In genomic region chr5:127192836-127193341, GRCh38 we compare ENCODE assay signal across 26 cellular contexts.
"Had no signal": no experiment of that assay in that cellular context is flagged by ENCODE, and none has a peak within 500 bp of the region (broad histone marks: within the 10 kb centered on the region; RNA-seq: fewer than 3 reads in every experiment).

No MANE protein-coding gene starts in this region.

- H2AFZ ChIP-seq: parathyroid adenoma had no signal

- H3K79me2 ChIP-seq: parathyroid adenoma had no signal

- DNase-seq: activated CD8-positive, alpha-beta memory T cell treated with anti-CD3 and anti-CD28 coated beads for 24 hours; activated CD8-positive, alpha-beta memory T cell treated with anti-CD3 and anti-CD28 coated beads, Interleukin-2, amount 50 U/mL, for 4 hours; activated T-cell treated with anti-CD3 and anti-CD28 coated beads, Interleukin-2, amount 50 U/mL, for 24 hours; colonic mucosa; esophagus squamous epithelium; heart right ventricle; left colon; midbrain; right cardiac atrium; stimulated activated CD4-positive, alpha-beta T cell treated with anti-CD3 and anti-CD28 coated beads, Interleukin-15, amount 100 ng/mL, for 24 hours; stimulated activated CD4-positive, alpha-beta T cell treated with anti-CD3 and anti-CD28 coated beads, Interleukin-2, amount 100 ng/mL, for 48 hours; stimulated activated CD8-positive, alpha-beta memory T cell treated with anti-CD3 and anti-CD28 coated beads, Interleukin-4, amount 100 ng/mL, for 48 hours; stimulated activated naive B cell treated with anti-CD40 and anti-IgM and Interleukin-4, amounts not matched to agents 10 μg/mL and 1 μg/mL and 100 μg/mL, for 72 hours; T1000; testis; trophoblast cell had no signal

- H3K27ac ChIP-seq: ascending aorta, colonic mucosa, esophagus squamous epithelium, heart right ventricle, parathyroid adenoma, skin epidermis, testis, vagina had no signal

- H3K9me3 ChIP-seq: ascending aorta, colonic mucosa, esophagus squamous epithelium, heart right ventricle, testis, vagina had no signal

- H3K36me3 Mint-ChIP-seq: activated naive CD4-positive, alpha-beta T cell treated with anti-CD3 and anti-CD28 coated beads, Interleukin-2, amount 50 U/mL, for 72 hours; natural killer cell treated with Interleukin-12 subunit alpha and Interleukin-12 subunit beta and Interleukin-15 and Interleukin-18, amount 100 ng/mL, for 72 hours; stimulated activated naive B cell treated with anti-CD40 and anti-IgM and Interleukin-4, amounts not matched to agents 10 μg/mL and 1 μg/mL and 100 μg/mL, for 72 hours; WTC11 had no signal

- H3K27ac Mint-ChIP-seq: activated naive CD4-positive, alpha-beta T cell treated with anti-CD3 and anti-CD28 coated beads, Interleukin-2, amount 50 U/mL, for 72 hours; activated T-cell treated with anti-CD3 and anti-CD28 coated beads, Interleukin-2, amount 50 U/mL, for 24 hours; activated T-helper 17 cell treated with anti-CD3 and anti-CD28 coated beads, Interleukin-2, amount 50 U/mL, for 72 hours; natural killer cell treated with Interleukin-12 subunit alpha and Interleukin-12 subunit beta and Interleukin-15 and Interleukin-18, amount 100 ng/mL, for 72 hours; stimulated activated naive B cell treated with anti-CD40 and anti-IgM and Interleukin-4, amounts not matched to agents 10 μg/mL and 1 μg/mL and 100 μg/mL, for 72 hours; WTC11 had no signal

- H3K4me3 ChIP-seq: ascending aorta, colonic mucosa, esophagus squamous epithelium, heart right ventricle, lung, skin epidermis, testis, vagina had no signal

- ATAC-seq: activated naive CD4-positive, alpha-beta T cell treated with anti-CD3 and anti-CD28 coated beads, Interleukin-2, amount 50 U/mL, for 72 hours; activated T-helper 17 cell treated with anti-CD3 and anti-CD28 coated beads, Interleukin-2, amount 50 U/mL, for 72 hours; heart right ventricle; left colon; natural killer cell treated with Interleukin-12 subunit alpha and Interleukin-12 subunit beta and Interleukin-15 and Interleukin-18, amount 100 ng/mL, for 72 hours; right cardiac atrium; stimulated activated naive B cell treated with anti-CD40 and anti-IgM and Interleukin-4, amounts not matched to agents 10 μg/mL and 1 μg/mL and 100 μg/mL, for 72 hours; WTC11 had no signal

- H3K27me3 ChIP-seq: ascending aorta, colonic mucosa, esophagus squamous epithelium, testis, vagina had no signal

- H3K9me3 Mint-ChIP-seq: activated naive CD4-positive, alpha-beta T cell treated with anti-CD3 and anti-CD28 coated beads, Interleukin-2, amount 50 U/mL, for 72 hours; activated T-cell treated with anti-CD3 and anti-CD28 coated beads, Interleukin-2, amount 50 U/mL, for 24 hours; activated T-helper 17 cell treated with anti-CD3 and anti-CD28 coated beads, Interleukin-2, amount 50 U/mL, for 72 hours; central memory CD8-positive, alpha-beta T cell; natural killer cell treated with Interleukin-12 subunit alpha and Interleukin-12 subunit beta and Interleukin-15 and Interleukin-18, amount 100 ng/mL, for 72 hours; stimulated activated naive B cell treated with anti-CD40 and anti-IgM and Interleukin-4, amounts not matched to agents 10 μg/mL and 1 μg/mL and 100 μg/mL, for 72 hours had no signal

- H3K36me3 ChIP-seq: ascending aorta, colonic mucosa, esophagus squamous epithelium, heart right ventricle, vagina had no signal

- H3K9ac ChIP-seq: parathyroid adenoma had no signal

- H3K4me3 Mint-ChIP-seq: activated T-cell treated with anti-CD3 and anti-CD28 coated beads, Interleukin-2, amount 50 U/mL, for 24 hours; activated T-helper 17 cell treated with anti-CD3 and anti-CD28 coated beads, Interleukin-2, amount 50 U/mL, for 72 hours; central memory CD8-positive, alpha-beta T cell; natural killer cell treated with Interleukin-12 subunit alpha and Interleukin-12 subunit beta and Interleukin-15 and Interleukin-18, amount 100 ng/mL, for 72 hours; stimulated activated naive B cell treated with anti-CD40 and anti-IgM and Interleukin-4, amounts not matched to agents 10 μg/mL and 1 μg/mL and 100 μg/mL, for 72 hours; WTC11 had no signal

- H3K4me1 Mint-ChIP-seq: activated T-helper 17 cell treated with anti-CD3 and anti-CD28 coated beads, Interleukin-2, amount 50 U/mL, for 72 hours; central memory CD8-positive, alpha-beta T cell; stimulated activated naive B cell treated with anti-CD40 and anti-IgM and Interleukin-4, amounts not matched to agents 10 μg/mL and 1 μg/mL and 100 μg/mL, for 72 hours had no signal

- H3K4me1 ChIP-seq: ascending aorta, colonic mucosa, esophagus squamous epithelium, heart right ventricle, parathyroid adenoma, testis, vagina had no signal
